8 cellular contexts compared by ENCODE assay signal in genomic region chr2:10434885-10435419, GRCh38. TPM values are rescaled to one million over a fixed set of nuclear protein-coding genes. Genes with fewer than 3 reads are reported as not detected.
DNase-seq lines count a peak whose midpoint lies in the region; ATAC-seq and TF ChIP-seq lines count a peak whose summit lies in the region.

No MANE protein-coding gene starts in this region.

- no peaks in the 10 kb centered on the region for H3K9me3 ChIP-seq in right lobe of liver

- peaks cover 0 to 5% (median 1%) of the 10 kb centered on the region in 4 donors for H3K36me3 ChIP-seq in right lobe of liver

- WGBS in right lobe of liver (ENCODE audit: insufficient coverage, low coverage, low lambda C conversion rate, missing lambda C conversion rate): no CpG with 5 or more reads among the region's 19 CpGs

- H3K27me3 ChIP-seq in right lobe of liver: no peaks in the 10 kb centered on the region

- peak; percentile 43 for DNase-seq in NK-92 treated with Interleukin-12 subunit alpha and Interleukin-12 subunit beta, amount 100 ng/mL, for 24 hours (lab: John Stamatoyannopoulos, UW)
- no peak for DNase-seq in NK-92 (lab: John Stamatoyannopoulos, UW; ENCODE audit: unreplicated experiment)
- peak; percentile 53 for DNase-seq in NCI-H226
- peak; percentile 72 for DNase-seq in cerebellar cortex (ENCODE audit: low spot score)
- peak; percentile 75 to 82 (median 77) for DNase-seq in right lobe of liver
- peak; percentile 35 for DNase-seq in stimulated activated CD8-positive, alpha-beta memory T cell treated with anti-CD3 and anti-CD28 coated beads, Interleukin-12 subunit alpha, Interleukin-12 subunit beta, amount 100 ng/mL, for 24 hours (ENCODE audit: extremely low read depth)

- no peak for TF ChIP-seq POLR2A in right lobe of liver (IDR thresholded peaks at IDR 0.05)

- H3K4me3 ChIP-seq in right lobe of liver: no peak overlapping the region

- TF ChIP-seq CTCF in right lobe of liver (IDR thresholded peaks at IDR 0.05): peak; percentile 96 to 98 (median 96)

- peaks cover 0 to 6% (median 0%) of the 10 kb centered on the region in 4 donors for H3K4me1 ChIP-seq in right lobe of liver

- intact Hi-C loops in right lobe of liver (cut with DNase I): loop anchor here (5.0 to 10.0 kb wide), 5 partner anchors 230 to 383 kb away; partner anchors contain the start of gene RRM2 (in 2 of the 2)

- ATAC-seq in HG03097 (IDR thresholded peaks at IDR 0.05; ENCODE audit: low FRiP score, unreplicated experiment) (peak; percentile 62), right lobe of liver (peak; percentile 79 to 86 (median 84))
- peak; percentile 65 to 67 for ATAC-seq in activated CD4-positive, CD25-positive, alpha-beta regulatory T cell treated with anti-CD3 and anti-CD28 coated beads, Interleukin-2, amount 50 U/mL, for 24 hours

- no peak overlapping the region for H3K27ac ChIP-seq in right lobe of liver

RNA-seq across cellular contexts. Expression of gene ODC1, which starts 13.2 kb away (rescaled TPM):
- 100 to 1,000 TPM in 2 of 6 experiments, 10 to 100 TPM in 4; 14.4 to 197 (median 28.6) TPM for total RNA-seq in right lobe of liver
